8 cellular contexts compared by ENCODE assay signal in the genomic region with DNA sequence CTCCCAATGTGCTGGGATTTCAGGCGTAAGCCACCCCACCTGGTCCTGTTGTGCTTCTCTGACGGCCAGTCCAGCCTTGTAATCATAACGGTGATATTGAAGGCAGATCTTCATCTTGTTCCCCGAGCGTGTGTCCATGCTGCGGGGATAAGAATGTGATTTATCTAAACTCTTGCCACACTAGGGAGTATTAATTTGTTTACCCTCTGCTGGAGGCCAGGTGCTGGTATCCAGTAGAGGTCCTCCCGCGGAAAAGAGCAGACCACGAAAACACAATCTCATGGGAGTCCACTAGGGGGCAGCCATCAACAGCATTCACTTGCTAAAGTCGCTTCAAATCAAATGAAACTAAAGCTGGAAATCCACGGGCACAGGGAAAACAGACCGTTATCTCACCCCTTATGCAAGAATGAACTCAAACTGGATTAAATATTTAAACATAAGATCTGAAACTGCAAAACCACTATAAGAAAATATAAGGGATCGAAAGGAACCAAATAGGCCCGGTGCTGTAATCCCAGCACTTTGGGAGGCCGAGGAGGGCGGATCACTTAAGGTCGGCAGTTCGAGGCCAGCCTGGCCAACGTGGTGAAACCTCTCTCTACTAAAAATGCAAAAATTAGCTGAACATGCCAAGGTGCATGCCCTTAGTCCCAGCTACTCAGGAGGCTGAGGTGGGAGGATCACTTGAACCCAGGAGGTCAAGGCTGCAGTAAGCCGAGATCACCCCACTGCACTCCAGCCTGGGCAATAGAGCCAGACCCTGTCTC. TPM values are rescaled to one million over a fixed set of nuclear protein-coding genes. Genes with fewer than 3 reads are reported as not detected.
DNase-seq lines count a peak whose midpoint lies in the region; ATAC-seq and TF ChIP-seq lines count a peak whose summit lies in the region.

No MANE protein-coding gene starts in this region.

- peaks cover 8 to 18% (median 14%) of the 10 kb centered on the region in 3 donors for H3K27me3 Mint-ChIP-seq in CD14-positive monocyte (ENCODE audit: low read depth in 3 of 3)
- H3K27me3 Mint-ChIP-seq in memory B cell = peaks cover 2% of the 10 kb centered on the region

- no peaks in the 10 kb centered on the region for H3K9me3 Mint-ChIP-seq in CD14-positive monocyte
- H3K9me3 Mint-ChIP-seq in memory B cell = no peaks in the 10 kb centered on the region

- no peaks in the 10 kb centered on the region for H3K9me3 ChIP-seq in effector memory CD4-positive, alpha-beta T cell (ENCODE audit: control insufficient read depth, low read length)

- peak overlapping the region; percentile 22 for H3K4me3 ChIP-seq in effector memory CD4-positive, alpha-beta T cell (ENCODE audit: insufficient read depth, low read depth, low read length, poor library complexity, severe bottlenecking)

- DNase-seq in CD14-positive monocyte (ENCODE audit: low spot score) (peak; percentile 64), HPDE6-E6E7 (ENCODE audit: extremely low spot score) (peak; percentile 66), NOMO-1 treated with DMSO at 0.1 percent for 48 hours (lab: John Stamatoyannopoulos, UW; ENCODE audit: unreplicated experiment) (peak; percentile 46), memory B cell (ENCODE audit: low spot score in 2 of 2) (peak; percentile 63 to 68)
- peak; percentile 87 for DNase-seq in activated CD8-positive, alpha-beta memory T cell treated with anti-CD3 and anti-CD28 coated beads for 24 hours
- DNase-seq in effector memory CD4-positive, alpha-beta T cell = peak; percentile 34 to 60 (median 43)
- DNase-seq in stimulated activated CD8-positive, alpha-beta memory T cell treated with anti-CD3 and anti-CD28 coated beads, Interleukin-12 subunit alpha, Interleukin-12 subunit beta, amount 100 ng/mL, for 4 hours (ENCODE audit: low read depth) = peak; percentile 26

- H3K4me3 Mint-ChIP-seq in CD14-positive monocyte = peak overlapping the region; percentile 65 to 68
- peak overlapping the region; percentile 65 for H3K4me3 Mint-ChIP-seq in memory B cell

- H3K4me1 Mint-ChIP-seq in CD14-positive monocyte (peaks cover 6% of the 10 kb centered on the region), memory B cell (peaks cover 4% of the 10 kb centered on the region)

- H3K36me3 ChIP-seq in effector memory CD4-positive, alpha-beta T cell (ENCODE audit: control insufficient read depth, insufficient read depth, low read length) = no peaks in the 10 kb centered on the region

- H3K27ac Mint-ChIP-seq in CD14-positive monocyte = no peak overlapping the region
- H3K27ac Mint-ChIP-seq in memory B cell = no peak overlapping the region

- intact Hi-C loops in CD14-positive monocyte (cut with micrococcal nuclease) = no loop called here

- ATAC-seq in memory B cell (ENCODE audit: low read depth) (peak; percentile 73), HG02885 (IDR thresholded peaks at IDR 0.05; ENCODE audit: poor library complexity, unreplicated experiment) (no peak)

- no peak overlapping the region for H3K27ac ChIP-seq in effector memory CD4-positive, alpha-beta T cell (ENCODE audit: insufficient read depth, low read length, poor library complexity, severe bottlenecking)

- H3K36me3 Mint-ChIP-seq in CD14-positive monocyte (no peaks in the 10 kb centered on the region), memory B cell (no peaks in the 10 kb centered on the region)

- H3K4me1 ChIP-seq in effector memory CD4-positive, alpha-beta T cell (ENCODE audit: control insufficient read depth, insufficient read depth, low read length, poor library complexity, severe bottlenecking) = no peaks in the 10 kb centered on the region

- H3K27me3 ChIP-seq in effector memory CD4-positive, alpha-beta T cell (replicated peaks; ENCODE audit: control insufficient read depth, insufficient read depth, low read length, poor library complexity, severe bottlenecking) = no peaks in the 10 kb centered on the region

- TF ChIP-seq CTCF in CD14-positive monocyte (IDR thresholded peaks at IDR 0.05) = peak; percentile 88

RNA-seq across cellular contexts. Expression of gene RBBP6, which starts 22.3 kb away (rescaled TPM):
- polyA plus RNA-seq in CD14-positive monocyte = 10 to 100 TPM; 13.2 to 20.1 TPM

Comparison
In these comparisons a context has a peak if more than half of its experiments do, and no peak if none do; other contexts are left out.
1. DNase-seq: peak in every context shown above with its lines; median percentile 87 in activated CD8-positive, alpha-beta memory T cell treated with anti-CD3 and anti-CD28 coated beads for 24 hours; 66 in HPDE6-E6E7; 66 in memory B cell; 64 in CD14-positive monocyte; 46 in NOMO-1 treated with DMSO at 0.1 percent for 48 hours; 43 in effector memory CD4-positive, alpha-beta T cell; 26 in stimulated activated CD8-positive, alpha-beta memory T cell treated with anti-CD3 and anti-CD28 coated beads, Interleukin-12 subunit alpha, Interleukin-12 subunit beta, amount 100 ng/mL, for 4 hours.